In the genomic region with DNA sequence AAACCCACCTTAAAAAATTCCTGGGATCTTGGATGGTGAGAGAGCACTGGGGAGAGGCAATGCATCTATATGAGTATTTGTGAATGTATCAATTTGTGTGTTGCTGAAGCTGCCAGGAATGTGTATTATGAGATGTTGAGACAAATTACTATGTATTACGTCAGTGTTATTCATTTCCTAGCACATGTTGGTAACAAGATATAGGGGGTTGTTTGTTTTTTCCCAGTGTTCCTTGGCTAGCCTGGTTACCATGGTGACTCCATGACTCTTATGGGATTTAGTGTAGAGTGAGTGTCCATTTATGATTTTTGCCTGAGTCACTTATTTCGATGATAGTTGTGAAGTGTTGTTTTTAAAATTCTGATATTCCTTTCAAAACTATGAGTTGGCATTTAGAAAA, we compare ENCODE assay signal across 12 cellular contexts.
DNase-seq lines count a peak whose midpoint lies in the region; ATAC-seq and TF ChIP-seq lines count a peak whose summit lies in the region.
"Had no signal": no experiment of that assay in that cellular context is flagged by ENCODE, and none has a peak within 500 bp of the region (broad histone marks: within the 10 kb centered on the region; RNA-seq: fewer than 3 reads in every experiment).

No MANE protein-coding gene starts in this region.

- CTCF ChIA-PET in Panc1 (lab: Charles Lee), result no interaction called here

- H3K27ac ChIP-seq in Panc1 (ENCODE audit: low read length), result no peak overlapping the region
- H3K27ac ChIP-seq in heart left ventricle, result no peak overlapping the region
- H3K27ac ChIP-seq: 22Rv1 had no signal

- H3K27me3 ChIP-seq in Panc1 (ENCODE audit: control insufficient read depth, insufficient read depth, low read length) (no peaks in the 10 kb centered on the region), heart left ventricle (no peaks in the 10 kb centered on the region)

- no peaks in the 10 kb centered on the region for H3K4me1 ChIP-seq in Panc1 (ENCODE audit: control insufficient read depth, insufficient read depth, low read length)
- H3K4me1 ChIP-seq in heart left ventricle, result no peaks in the 10 kb centered on the region

- TF ChIP-seq CTCF in Panc1 (IDR thresholded peaks at IDR 0.05) (no peak), epithelial cell of esophagus (IDR thresholded peaks at IDR 0.05; ENCODE audit: insufficient read depth, low read depth, low read length, missing control alignments) (no peak), retinal pigment epithelial cell (conservative IDR thresholded peaks at IDR 0.05; ENCODE audit: low read depth, low read length) (no peak), heart left ventricle (IDR thresholded peaks at IDR 0.05) (no peak)

- ATAC-seq in Panc1 (no peak), heart left ventricle (no peak), HG02610 (IDR thresholded peaks at IDR 0.05; ENCODE audit: unreplicated experiment) (no peak)
- ATAC-seq: right cardiac atrium had no signal

- intact Hi-C loops in Panc1 (cut with micrococcal nuclease; ENCODE audit: unreplicated experiment), result no loop called here
- intact Hi-C loops in heart left ventricle (cut with DNase I), result no loop called here

- no peak for TF ChIP-seq POLR2A in heart left ventricle (IDR thresholded peaks at IDR 0.05)

- in situ Hi-C loops in Panc1 (cut with HindIII; ENCODE audit: low pct_unique_long_range_greater_than_20kb, low sequenced_read_pairs), result no loop called here

- H3K36me3 ChIP-seq in Panc1 (ENCODE audit: control insufficient read depth, insufficient read depth, low read length), result no peaks in the 10 kb centered on the region
- no peaks in the 10 kb centered on the region for H3K36me3 ChIP-seq in heart left ventricle

- peak; percentile 12 for DNase-seq in DMS 273 (lab: John Stamatoyannopoulos, UW; ENCODE audit: unreplicated experiment)
- no peak for DNase-seq in DMS 273 treated with DMSO at 0.1 percent for 48 hours (lab: John Stamatoyannopoulos, UW)
- peak; percentile 4 for DNase-seq in Panc1 (ENCODE audit: low read depth, low spot score)
- DNase-seq in epithelial cell of esophagus (ENCODE audit: low read depth), result peak; percentile 92
- peak; percentile 84 for DNase-seq in retinal pigment epithelial cell (ENCODE audit: low read depth)
- no peak for DNase-seq in SKM-1 (lab: John Stamatoyannopoulos, UW; ENCODE audit: unreplicated experiment)
- no peak for DNase-seq in heart left ventricle
- DNase-seq: activated B cell treated with CpG ODN at 0.5 μM for 24 hours, right cardiac atrium, RPMI8226 had no signal

- POLR2A ChIA-PET in Panc1 (lab: Charles Lee), result no interaction called here

- 72 to 83% (median 78%) methylated on average over 2 of the region's 2 CpGs for WGBS in heart left ventricle, 4 donors

- no peak overlapping the region for H3K4me3 ChIP-seq in Panc1 (ENCODE audit: low read depth in 2 of 2, low read length in 2 of 2)
- no peak overlapping the region for H3K4me3 ChIP-seq in epithelial cell of esophagus (ENCODE audit: low read length)
- no peak overlapping the region for H3K4me3 ChIP-seq in retinal pigment epithelial cell (ENCODE audit: low read length)
- no peak overlapping the region for H3K4me3 ChIP-seq in heart left ventricle

- BruUV-seq in Panc1 (replicated peaks; lab: Mats Ljungman, UMichigan), result no TSS peak

- H3K9me3 ChIP-seq in Panc1 (ENCODE audit: control insufficient read depth, insufficient read depth, low read depth, low read length) (no peaks in the 10 kb centered on the region), heart left ventricle (peaks cover 0 to 6% (median 0%) of the 10 kb centered on the region in 12 donors)

Comparison
In these comparisons a context has a peak if more than half of its experiments do, and no peak if none do; other contexts are left out.
1. DNase-seq: peak in DMS 273 (single experiment), Panc1 (single experiment), epithelial cell of esophagus (single experiment) and retinal pigment epithelial cell (single experiment); none in DMS 273 treated with DMSO at 0.1 percent for 48 hours (single experiment), SKM-1 (single experiment) and heart left ventricle (0 of 5).